Comparison of ENCODE assay signal across 12 cellular contexts in the genomic region with DNA sequence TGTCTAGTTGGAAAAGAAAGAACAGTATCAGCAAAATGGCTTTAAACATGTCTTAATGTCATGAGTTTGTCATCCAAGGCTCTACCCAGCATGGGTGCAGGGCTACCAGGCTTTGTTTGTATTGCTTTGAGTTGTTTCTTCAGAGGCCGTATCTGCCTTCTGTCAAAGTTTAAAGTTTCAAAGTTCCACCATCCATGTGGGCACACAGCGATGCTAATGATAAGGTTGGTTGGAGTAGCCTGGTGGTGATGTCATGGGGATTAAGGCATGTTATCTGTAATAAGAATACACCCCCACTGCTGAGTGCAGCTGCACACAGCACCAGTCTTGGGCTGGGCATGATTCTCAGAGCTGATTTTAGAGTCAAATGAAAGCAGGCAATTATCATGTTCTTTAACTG.
DNase-seq lines count a peak whose midpoint lies in the region; ATAC-seq and TF ChIP-seq lines count a peak whose summit lies in the region.
"Had no signal": no experiment of that assay in that cellular context is flagged by ENCODE, and none has a peak within 500 bp of the region (broad histone marks: within the 10 kb centered on the region; RNA-seq: fewer than 3 reads in every experiment).

No MANE protein-coding gene starts in this region.

- peaks cover 18% of the 10 kb centered on the region for H3K4me1 Mint-ChIP-seq in mesothelial cell of epicardium
- H3K4me1 Mint-ChIP-seq in activated T-helper 2 cell treated with anti-CD3 and anti-CD28 coated beads, Interferon-gamma antibody, Interleukin-2, Interleukin-4, amounts not matched to agents 10 μg/mL and 5 μg/mL and 100 μg/mL, durations not matched to agents 14 hours and 24 hours and 36 hours (ENCODE audit: low read depth) = no peaks in the 10 kb centered on the region
- H3K4me1 Mint-ChIP-seq: B cell, immature natural killer cell had no signal

- peaks cover 1% of the 10 kb centered on the region for H3K36me3 Mint-ChIP-seq in mesothelial cell of epicardium
- H3K36me3 Mint-ChIP-seq in activated T-helper 2 cell treated with anti-CD3 and anti-CD28 coated beads, Interferon-gamma antibody, Interleukin-2, Interleukin-4, amounts not matched to agents 10 μg/mL and 5 μg/mL and 100 μg/mL, durations not matched to agents 14 hours and 24 hours and 36 hours (ENCODE audit: low read depth) = no peaks in the 10 kb centered on the region
- H3K36me3 Mint-ChIP-seq: immature natural killer cell had no signal

- DNase-seq in ELF-1 (ENCODE audit: low read depth, low spot score) (peak; percentile 59), NCI-H1105 (lab: John Stamatoyannopoulos, UW) (peak; percentile 5), amniotic epithelial cell (ENCODE audit: low read depth) (peak; percentile 90), mesothelial cell of epicardium (ENCODE audit: low spot score in 2 of 2, unreplicated experiment in 2 of 2) (no peak), NCI-H2196 (lab: John Stamatoyannopoulos, UW; ENCODE audit: unreplicated experiment) (no peak), SHP77 treated with DMSO at 0.1 percent for 48 hours (lab: John Stamatoyannopoulos, UW) (no peak)
- no peak for DNase-seq in activated T-helper 2 cell treated with anti-CD3 and anti-CD28 coated beads, Interferon-gamma antibody, Interleukin-2, Interleukin-4, amounts not matched to agents 10 μg/mL and 5 μg/mL and 100 μg/mL, durations not matched to agents 14 hours and 24 hours and 36 hours (ENCODE audit: low spot score)
- DNase-seq: dorsolateral prefrontal cortex; immature natural killer cell; stimulated activated CD4-positive, alpha-beta T cell treated with anti-CD3 and anti-CD28 coated beads, Interleukin-2, amount 100 ng/mL, for 48 hours had no signal

- H3K27ac Mint-ChIP-seq in mesothelial cell of epicardium = peak overlapping the region; percentile 5
- no peak overlapping the region for H3K27ac Mint-ChIP-seq in activated T-helper 2 cell treated with anti-CD3 and anti-CD28 coated beads, Interferon-gamma antibody, Interleukin-2, Interleukin-4, amounts not matched to agents 10 μg/mL and 5 μg/mL and 100 μg/mL, durations not matched to agents 14 hours and 24 hours and 36 hours
- H3K27ac Mint-ChIP-seq: B cell, immature natural killer cell had no signal

- ATAC-seq in HG02588 (IDR thresholded peaks at IDR 0.05; ENCODE audit: unreplicated experiment) = no peak

- no peak overlapping the region for H3K4me3 Mint-ChIP-seq in mesothelial cell of epicardium
- no peak overlapping the region for H3K4me3 Mint-ChIP-seq in activated T-helper 2 cell treated with anti-CD3 and anti-CD28 coated beads, Interferon-gamma antibody, Interleukin-2, Interleukin-4, amounts not matched to agents 10 μg/mL and 5 μg/mL and 100 μg/mL, durations not matched to agents 14 hours and 24 hours and 36 hours (ENCODE audit: low read depth)
- H3K4me3 Mint-ChIP-seq: B cell, immature natural killer cell had no signal

- H3K27me3 Mint-ChIP-seq in mesothelial cell of epicardium (ENCODE audit: low read depth) = peaks cover 1% of the 10 kb centered on the region
- H3K27me3 Mint-ChIP-seq in activated T-helper 2 cell treated with anti-CD3 and anti-CD28 coated beads, Interferon-gamma antibody, Interleukin-2, Interleukin-4, amounts not matched to agents 10 μg/mL and 5 μg/mL and 100 μg/mL, durations not matched to agents 14 hours and 24 hours and 36 hours (ENCODE audit: low read depth) = no peaks in the 10 kb centered on the region
- H3K27me3 Mint-ChIP-seq: B cell had no signal

- no peaks in the 10 kb centered on the region for H3K9me3 Mint-ChIP-seq in mesothelial cell of epicardium
- H3K9me3 Mint-ChIP-seq in activated T-helper 2 cell treated with anti-CD3 and anti-CD28 coated beads, Interferon-gamma antibody, Interleukin-2, Interleukin-4, amounts not matched to agents 10 μg/mL and 5 μg/mL and 100 μg/mL, durations not matched to agents 14 hours and 24 hours and 36 hours = peaks cover 14% of the 10 kb centered on the region

- intact Hi-C loops in activated T-helper 2 cell treated with anti-CD3 and anti-CD28 coated beads, Interferon-gamma antibody, Interleukin-2, Interleukin-4, amounts not matched to agents 10 μg/mL and 5 μg/mL and 100 μg/mL, durations not matched to agents 14 hours and 24 hours and 36 hours (cut with micrococcal nuclease) = no loop called here

- TF ChIP-seq CTCF in mesothelial cell of epicardium (IDR thresholded peaks at IDR 0.05; ENCODE audit: unreplicated experiment) = no peak

Comparison
In these comparisons a context has a peak if more than half of its experiments do, and no peak if none do; other contexts are left out.
1. DNase-seq: peak in ELF-1 (single experiment), NCI-H1105 (single experiment) and amniotic epithelial cell (single experiment); none in mesothelial cell of epicardium (0 of 2), NCI-H2196 (single experiment), activated T-helper 2 cell treated with anti-CD3 and anti-CD28 coated beads, Interferon-gamma antibody, Interleukin-2, Interleukin-4, amounts not matched to agents 10 μg/mL and 5 μg/mL and 100 μg/mL, durations not matched to agents 14 hours and 24 hours and 36 hours (single experiment) and SHP77 treated with DMSO at 0.1 percent for 48 hours (single experiment).